ENCODE assay signal across 11 cellular contexts in genomic region chr12:56998981-56999380, GRCh38. TPM values are rescaled to one million over a fixed set of nuclear protein-coding genes. Genes with fewer than 3 reads are reported as not detected.
DNase-seq lines count a peak whose midpoint lies in the region; ATAC-seq and TF ChIP-seq lines count a peak whose summit lies in the region.
"Had no signal": no experiment of that assay in that cellular context is flagged by ENCODE, and none has a peak within 500 bp of the region (broad histone marks: within the 10 kb centered on the region; RNA-seq: fewer than 3 reads in every experiment).

No MANE protein-coding gene starts in this region.

- no peak overlapping the region for H3K4me3 ChIP-seq in BLaER1 treated with 17β-estradiol and CSF1 and Interleukin-3, amounts not matched to agents 10 nM and 100 nM
- H3K4me3 ChIP-seq in foreskin fibroblast (ENCODE audit: low read depth in 1 of 2, low read length in 2 of 2), result no peak overlapping the region

- H3K36me3 Mint-ChIP-seq in activated naive CD4-positive, alpha-beta T cell treated with anti-CD3 and anti-CD28 coated beads, Interleukin-2, amount 10 ng/mL, durations not matched to agents 7 days and 5 days, result peaks cover 29% of the 10 kb centered on the region

- H3K27me3 ChIP-seq in BLaER1 treated with 17β-estradiol and CSF1 and Interleukin-3, amounts not matched to agents 10 nM and 100 nM, result no peaks in the 10 kb centered on the region

- DNase-seq in activated naive CD4-positive, alpha-beta T cell treated with anti-CD3 and anti-CD28 coated beads, Interleukin-2, amount 10 ng/mL, durations not matched to agents 7 days and 5 days, result peak; percentile 61
- no peak for DNase-seq in sciatic nerve (ENCODE audit: low spot score)
- DNase-seq in NCI-H510A (lab: John Stamatoyannopoulos, UW), result no peak
- no peak for DNase-seq in activated gamma-delta T cell (lab: John Stamatoyannopoulos, UW)
- DNase-seq in foreskin fibroblast, result no peak

- H3K9ac ChIP-seq in BLaER1 treated with 17β-estradiol and CSF1 and Interleukin-3, amounts not matched to agents 10 nM and 100 nM, result peak overlapping the region in 4 of 11 experiments; percentile 11 to 29 (median 18); a peak in 2 of 22 replicates

- H3K4me1 Mint-ChIP-seq in activated naive CD4-positive, alpha-beta T cell treated with anti-CD3 and anti-CD28 coated beads, Interleukin-2, amount 10 ng/mL, durations not matched to agents 7 days and 5 days, result peaks cover 39% of the 10 kb centered on the region

- no peak for TF ChIP-seq CTCF in foreskin fibroblast (IDR thresholded peaks at IDR 0.05; ENCODE audit: low read depth, low read length)

- no peak overlapping the region for H3K4me3 Mint-ChIP-seq in activated naive CD4-positive, alpha-beta T cell treated with anti-CD3 and anti-CD28 coated beads, Interleukin-2, amount 10 ng/mL, durations not matched to agents 7 days and 5 days

- CTCF ChIA-PET in activated naive CD4-positive, alpha-beta T cell treated with anti-CD3 and anti-CD28 coated beads, Interleukin-2, amount 10 ng/mL, durations not matched to agents 7 days and 5 days (lab: Charles Lee), result interaction anchor here (1.0 to 7.0 kb wide), 5 partner anchors 9 to 236 kb away, joined by 3 to 45 read pairs (median 22); partner anchors contain the start of genes HSD17B6 and STAT6

- no peaks in the 10 kb centered on the region for H3K27me3 Mint-ChIP-seq in activated naive CD4-positive, alpha-beta T cell treated with anti-CD3 and anti-CD28 coated beads, Interleukin-2, amount 10 ng/mL, durations not matched to agents 7 days and 5 days

- peaks cover 17 to 45% (median 33%) of the 10 kb centered on the region in 10 experiments for H3K4me1 ChIP-seq in BLaER1 treated with 17β-estradiol and CSF1 and Interleukin-3, amounts not matched to agents 10 nM and 100 nM

- peaks cover 50 to 87% (median 80%) of the 10 kb centered on the region in 11 experiments for H3K36me3 ChIP-seq in BLaER1 treated with 17β-estradiol and CSF1 and Interleukin-3, amounts not matched to agents 10 nM and 100 nM

- intact Hi-C loops in sciatic nerve (cut with DNase I), result no loop called here

- H3K9me3 Mint-ChIP-seq in activated naive CD4-positive, alpha-beta T cell treated with anti-CD3 and anti-CD28 coated beads, Interleukin-2, amount 10 ng/mL, durations not matched to agents 7 days and 5 days, result no peaks in the 10 kb centered on the region

- H4K20me1 ChIP-seq in BLaER1 treated with 17β-estradiol and CSF1 and Interleukin-3, amounts not matched to agents 10 nM and 100 nM, result peaks cover 28 to 95% (median 82%) of the 10 kb centered on the region in 11 experiments; a peak in 21 of 22 replicates

- H3K27ac ChIP-seq in BLaER1 treated with 17β-estradiol and CSF1 and Interleukin-3, amounts not matched to agents 10 nM and 100 nM, result peak overlapping the region in 2 of 11 experiments; percentile 10 to 11; a peak in 3 of 22 replicates
- H3K27ac ChIP-seq: C4-2B had no signal

- H3K27ac Mint-ChIP-seq in activated naive CD4-positive, alpha-beta T cell treated with anti-CD3 and anti-CD28 coated beads, Interleukin-2, amount 10 ng/mL, durations not matched to agents 7 days and 5 days, result peak overlapping the region; percentile 82

- H3K9me3 ChIP-seq in BLaER1 treated with 17β-estradiol and CSF1 and Interleukin-3, amounts not matched to agents 10 nM and 100 nM (replicated peaks in 1 of 11), result no peaks in the 10 kb centered on the region

- peak overlapping the region; percentile 13 to 76 (median 36); a peak in 19 of 22 replicates for H3K4me2 ChIP-seq in BLaER1 treated with 17β-estradiol and CSF1 and Interleukin-3, amounts not matched to agents 10 nM and 100 nM

- ATAC-seq in GM19395 (IDR thresholded peaks at IDR 0.05; ENCODE audit: unreplicated experiment) (peak; percentile 92), HG03159 (IDR thresholded peaks at IDR 0.05; ENCODE audit: unreplicated experiment) (peak; percentile 77), sciatic nerve (no peak)

RNA-seq across cellular contexts. Expression of gene ZBTB39, which starts 7.4 kb away (rescaled TPM):
- total RNA-seq in sciatic nerve, result 6.2 TPM

RNA-seq across cellular contexts. Expression of gene TAC3, which starts 17.3 kb away (rescaled TPM):
- total RNA-seq in sciatic nerve, result not detected
- total RNA-seq: glomerular endothelial cell, pulmonary artery endothelial cell had no signal

RNA-seq across cellular contexts. Expression of gene RDH16, which starts 41.6 kb away (rescaled TPM):
- 1.4 TPM for total RNA-seq in sciatic nerve
- total RNA-seq: glomerular endothelial cell had no signal

RNA-seq across cellular contexts. Expression of gene MYO1A, which starts 50.9 kb away (rescaled TPM):
- 0.36 TPM for total RNA-seq in sciatic nerve
- total RNA-seq: glomerular endothelial cell had no signal
